In the genomic region with DNA sequence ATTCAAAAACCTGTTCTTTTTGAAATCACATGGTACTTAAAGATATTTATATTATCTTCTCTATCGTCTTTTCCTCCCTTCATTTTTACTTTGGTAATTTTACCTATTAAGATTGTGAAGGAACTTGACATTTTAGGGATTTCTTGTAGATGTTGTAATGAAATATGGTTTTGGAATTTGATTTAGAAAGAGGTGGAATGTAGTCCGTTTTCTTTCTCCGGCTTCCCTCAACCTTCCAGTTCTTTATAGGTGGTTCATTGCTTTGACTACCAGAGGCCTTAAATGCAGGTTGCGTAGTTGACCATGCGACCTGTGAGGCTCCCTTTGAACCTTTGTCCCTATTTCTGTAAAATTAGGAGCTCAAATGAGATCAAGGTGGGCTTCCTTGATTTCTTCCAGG, we compare ENCODE assay signal across 21 cellular contexts. TPM values are rescaled to one million over a fixed set of nuclear protein-coding genes. Genes with fewer than 3 reads are reported as not detected.
DNase-seq lines count a peak whose midpoint lies in the region; ATAC-seq, FAIRE-seq and TF ChIP-seq lines count a peak whose summit lies in the region.
"Had no signal": no experiment of that assay in that cellular context is flagged by ENCODE, and none has a peak within 500 bp of the region (broad histone marks: within the 10 kb centered on the region; RNA-seq: fewer than 3 reads in every experiment).

No MANE protein-coding gene starts in this region.

- no peaks in the 10 kb centered on the region for H3K27me3 Mint-ChIP-seq in activated naive CD4-positive, alpha-beta T cell treated with anti-CD3 and anti-CD28 coated beads, Interleukin-2, amount 50 U/mL, for 24 hours
- peaks cover 0 to 2% (median 0%) of the 10 kb centered on the region in 5 donors for H3K27me3 Mint-ChIP-seq in naive thymus-derived CD8-positive, alpha-beta T cell
- peaks cover 2% of the 10 kb centered on the region for H3K27me3 Mint-ChIP-seq in activated CD4-positive, alpha-beta memory T cell treated with anti-CD3 and anti-CD28 coated beads, Interleukin-2, amount 10 ng/mL, durations not matched to agents 7 days and 5 days
- H3K27me3 Mint-ChIP-seq: CD8-positive, alpha-beta memory T cell had no signal

- H4K20me1 ChIP-seq in H1 (replicated peaks in 1 of 2; ENCODE audit: control insufficient read depth in 1 of 2, insufficient read depth in 2 of 2, low read length in 2 of 2): peaks cover 0 to 8% of the 10 kb centered on the region in 2 experiments
- H4K20me1 ChIP-seq: BLaER1 had no signal

- H3K14ac ChIP-seq in H1 (ENCODE audit: insufficient read length): no peak overlapping the region

- no peak overlapping the region for H3K9ac ChIP-seq in H1 (replicated peaks in 1 of 4; ENCODE audit: extremely low read depth in 1 of 4, low read depth in 3 of 4, low read length in 3 of 4)
- H3K9ac ChIP-seq: BLaER1 had no signal

- H3K4me3 ChIP-seq in RWPE2 (ENCODE audit: severe bottlenecking): no peak overlapping the region
- H3K4me3 ChIP-seq in H1 (ENCODE audit: extremely low read depth in 1 of 4, insufficient read depth in 2 of 4, low read depth in 3 of 4, low read length in 4 of 4): no peak overlapping the region
- no peak overlapping the region for H3K4me3 ChIP-seq in right cardiac atrium (ENCODE audit: low read length)
- H3K4me3 ChIP-seq: A549, BLaER1, GM12878, HAP-1 had no signal

- H4K91ac ChIP-seq in H1 (replicated peaks; ENCODE audit: insufficient read length, low read length): no peak overlapping the region

- H3K27ac ChIP-seq in RWPE2 (ENCODE audit: poor library complexity, severe bottlenecking) (peak overlapping the region; percentile 98), H1 (ENCODE audit: low read depth, low read length) (no peak overlapping the region), right cardiac atrium (ENCODE audit: low read length) (no peak overlapping the region)
- H3K27ac ChIP-seq: 22Rv1, A549, BLaER1 had no signal

- CTCF ChIA-PET in H1 (lab: Charles Lee; ENCODE audit: partially characterized antibody): interaction anchor here (1.9 to 36.1 kb wide), 3 partner anchors 2 to 244 kb away, joined by 6 to 634 read pairs (median 634); partner anchors contain the start of gene ITGA6
- CTCF ChIA-PET in activated CD4-positive, alpha-beta memory T cell treated with anti-CD3 and anti-CD28 coated beads, Interleukin-2, amount 10 ng/mL, durations not matched to agents 7 days and 5 days (lab: Charles Lee): interaction anchor here (0.8 to 2.3 kb wide), 4 partner anchors 9 to 280 kb away, joined by 3 to 11 read pairs (median 3); no protein-coding TSS in a partner anchor

- H3K9me3 ChIP-seq in RWPE2 (ENCODE audit: severe bottlenecking) (no peaks in the 10 kb centered on the region), H1 (ENCODE audit: insufficient read depth in 2 of 2, low read depth in 1 of 2, low read length in 1 of 2) (no peaks in the 10 kb centered on the region), right cardiac atrium (ENCODE audit: control insufficient read depth, low read length) (no peaks in the 10 kb centered on the region)
- H3K9me3 ChIP-seq: A549, BLaER1, HAP-1 had no signal

- TF ChIP-seq POLR2A in H1 (IDR thresholded peaks at IDR 0.05; ENCODE audit: control extremely low read depth in 1 of 2, low read depth in 2 of 2, low read length in 2 of 2): no peak

- POLR2A ChIA-PET in H1 (lab: Charles Lee; ENCODE audit: partially characterized antibody): interaction anchor here (1.0 to 2.3 kb wide), 5 partner anchors 10 to 218 kb away, joined by 3 to 15 read pairs (median 6); partner anchors contain the start of gene ITGA6
- POLR2A ChIA-PET in naive thymus-derived CD8-positive, alpha-beta T cell (lab: Charles Lee): interaction anchor here (1.4 to 3.4 kb wide), 6 partner anchors 9 to 24 kb away, joined by 4 to 16 read pairs (median 7); partner anchors contain the start of gene ITGA6
- POLR2A ChIA-PET in activated CD4-positive, alpha-beta memory T cell treated with anti-CD3 and anti-CD28 coated beads, Interleukin-2, amount 10 ng/mL, durations not matched to agents 7 days and 5 days (lab: Charles Lee): no interaction called here

- H3K4me3 Mint-ChIP-seq in activated naive CD4-positive, alpha-beta T cell treated with anti-CD3 and anti-CD28 coated beads, Interleukin-2, amount 50 U/mL, for 24 hours: no peak overlapping the region
- H3K4me3 Mint-ChIP-seq in naive thymus-derived CD8-positive, alpha-beta T cell: peak overlapping the region in 4 of 10 donors; percentile 12 to 62 (median 32)
- H3K4me3 Mint-ChIP-seq in activated CD4-positive, alpha-beta memory T cell treated with anti-CD3 and anti-CD28 coated beads, Interleukin-2, amount 10 ng/mL, durations not matched to agents 7 days and 5 days: no peak overlapping the region
- H3K4me3 Mint-ChIP-seq: CD14-positive monocyte; CD8-positive, alpha-beta memory T cell had no signal

- DNase-seq in activated naive CD4-positive, alpha-beta T cell (lab: John Stamatoyannopoulos, UW): no peak
- DNase-seq in RWPE2 (ENCODE audit: low spot score) (no peak), H1 (ENCODE audit: low read depth in 1 of 2, low spot score in 2 of 2) (no peak), NCI-H2227 (lab: John Stamatoyannopoulos, UW; ENCODE audit: unreplicated experiment) (no peak), right cardiac atrium (no peak)
- no peak for DNase-seq in naive thymus-derived CD8-positive, alpha-beta T cell
- DNase-seq in activated CD4-positive, alpha-beta memory T cell treated with anti-CD3 and anti-CD28 coated beads, Interleukin-2, amount 10 ng/mL, durations not matched to agents 7 days and 5 days: no peak
- DNase-seq: CD8-positive, alpha-beta memory T cell; COR-L47; DMS 273 treated with DMSO at 0.1 percent for 48 hours; DMS53; DND-41; EL; GOT3 had no signal

- H3K27ac Mint-ChIP-seq in activated naive CD4-positive, alpha-beta T cell treated with anti-CD3 and anti-CD28 coated beads, Interleukin-2, amount 50 U/mL, for 24 hours: peak overlapping the region; percentile 43
- H3K27ac Mint-ChIP-seq in naive thymus-derived CD8-positive, alpha-beta T cell: peak overlapping the region in 7 of 10 donors; percentile 40 to 94 (median 83)
- no peak overlapping the region for H3K27ac Mint-ChIP-seq in activated CD4-positive, alpha-beta memory T cell treated with anti-CD3 and anti-CD28 coated beads, Interleukin-2, amount 10 ng/mL, durations not matched to agents 7 days and 5 days

- H3K36me3 ChIP-seq in RWPE2 (ENCODE audit: low read depth) (peaks cover 25% of the 10 kb centered on the region), H1 (ENCODE audit: control insufficient read depth in 2 of 4, insufficient read depth in 4 of 4, low read length in 3 of 4) (no peaks in the 10 kb centered on the region)
- H3K36me3 ChIP-seq: BLaER1, HAP-1 had no signal

- H2BK12ac ChIP-seq in H1 (ENCODE audit: low read depth, low read length): no peak overlapping the region

- H2BK15ac ChIP-seq in H1 (ENCODE audit: low read length): 0 out of 2 replicates have a peak overlapping the region, but pooled peaks have one; percentile 14

- no peak overlapping the region for H3K18ac ChIP-seq in H1 (ENCODE audit: extremely low read depth, low read length)

- peaks cover 5 to 91% of the 10 kb centered on the region in 2 experiments for H3K79me2 ChIP-seq in H1 (ENCODE audit: control insufficient read depth in 1 of 2, insufficient read depth in 2 of 2, low read length in 2 of 2)

- no peaks in the 10 kb centered on the region for H3K9me3 Mint-ChIP-seq in activated naive CD4-positive, alpha-beta T cell treated with anti-CD3 and anti-CD28 coated beads, Interleukin-2, amount 50 U/mL, for 24 hours
- no peaks in the 10 kb centered on the region for H3K9me3 Mint-ChIP-seq in naive thymus-derived CD8-positive, alpha-beta T cell
- H3K9me3 Mint-ChIP-seq in activated CD4-positive, alpha-beta memory T cell treated with anti-CD3 and anti-CD28 coated beads, Interleukin-2, amount 10 ng/mL, durations not matched to agents 7 days and 5 days: no peaks in the 10 kb centered on the region
- H3K9me3 Mint-ChIP-seq: CD14-positive monocyte; CD8-positive, alpha-beta memory T cell had no signal

- H3K4me1 ChIP-seq in RWPE2 (ENCODE audit: insufficient read depth, poor library complexity, severe bottlenecking) (peaks cover 74% of the 10 kb centered on the region), H1 (replicated peaks in 1 of 4; ENCODE audit: control insufficient read depth in 3 of 4, insufficient read depth in 4 of 4, low read length in 3 of 4) (peaks cover 11 to 41% (median 29%) of the 10 kb centered on the region in 4 experiments), right cardiac atrium (ENCODE audit: control insufficient read depth, insufficient read depth, low read length) (peaks cover 17% of the 10 kb centered on the region)
- H3K4me1 ChIP-seq: HAP-1 had no signal

- TF ChIP-seq CTCF in RWPE2 (IDR thresholded peaks at IDR 0.05; ENCODE audit: poor library complexity, severe bottlenecking) (no peak), H1 (IDR thresholded peaks at IDR 0.05; ENCODE audit: control extremely low read depth in 1 of 3, insufficient read depth in 1 of 3, low read depth in 1 of 3, low read length in 3 of 3) (no peak)

- H3K4ac ChIP-seq in H1 (replicated peaks; ENCODE audit: insufficient read length, low read depth, low read length): no peak overlapping the region

- ATAC-seq in RWPE2 (ENCODE audit: low read depth) (no peak), right cardiac atrium (no peak)
- no peak for ATAC-seq in naive thymus-derived CD8-positive, alpha-beta T cell
- ATAC-seq: A549, GM12878 had no signal

- WGBS in H1 (ENCODE audit: extremely low coverage in 1 of 2, insufficient coverage in 1 of 2, insufficient read length in 1 of 2, insufficient replicate concordance in 2 of 2, low coverage in 1 of 2, low lambda C conversion rate in 2 of 2, missing lambda C conversion rate in 1 of 2), 2 experiments: 84% methylated on average over 5 of the region's 5 CpGs; no CpG with 5 or more reads in 1 of the 2 experiments
- WGBS in right cardiac atrium: 88% methylated on average over 5 of the region's 5 CpGs

- TF ChIP-seq RAD21 in H1 (IDR thresholded peaks at IDR 0.05 in 1 of 2, conservative IDR thresholded peaks at IDR 0.05 in 1 of 2; ENCODE audit: low read depth in 2 of 2, low read length in 2 of 2): no peak

- no peak overlapping the region for H3K4me2 ChIP-seq in H1 (ENCODE audit: insufficient read depth in 1 of 2, low read depth in 2 of 2, low read length in 2 of 2)
- H3K4me2 ChIP-seq: A549, BLaER1 had no signal

- no peak overlapping the region for H2BK20ac ChIP-seq in H1 (ENCODE audit: low read length)

- H3K4me1 Mint-ChIP-seq in activated naive CD4-positive, alpha-beta T cell treated with anti-CD3 and anti-CD28 coated beads, Interleukin-2, amount 50 U/mL, for 24 hours: peaks cover 88% of the 10 kb centered on the region
- H3K4me1 Mint-ChIP-seq in naive thymus-derived CD8-positive, alpha-beta T cell: peaks cover 51 to 88% (median 86%) of the 10 kb centered on the region in 4 donors
- peaks cover 18% of the 10 kb centered on the region for H3K4me1 Mint-ChIP-seq in activated CD4-positive, alpha-beta memory T cell treated with anti-CD3 and anti-CD28 coated beads, Interleukin-2, amount 10 ng/mL, durations not matched to agents 7 days and 5 days

- no peak overlapping the region for H4K5ac ChIP-seq in H1 (ENCODE audit: insufficient read length, low read depth, low read length)

- no peak overlapping the region for H2AFZ ChIP-seq in H1 (ENCODE audit: low read length)

- TF ChIP-seq EP300 in H1 (IDR thresholded peaks at IDR 0.05; ENCODE audit: borderline replicate concordance in 1 of 2, low read depth in 2 of 2, low read length in 2 of 2): no peak

- H2BK120ac ChIP-seq in H1 (replicated peaks; ENCODE audit: low read depth, low read length): no peak overlapping the region

- H3K79me1 ChIP-seq in H1 (ENCODE audit: low read depth, low read length): peaks cover 12% of the 10 kb centered on the region

- H3K36me3 Mint-ChIP-seq in activated naive CD4-positive, alpha-beta T cell treated with anti-CD3 and anti-CD28 coated beads, Interleukin-2, amount 50 U/mL, for 24 hours: peaks cover 6% of the 10 kb centered on the region
- peaks cover 0 to 39% (median 0%) of the 10 kb centered on the region in 3 donors for H3K36me3 Mint-ChIP-seq in naive thymus-derived CD8-positive, alpha-beta T cell
- H3K36me3 Mint-ChIP-seq in activated CD4-positive, alpha-beta memory T cell treated with anti-CD3 and anti-CD28 coated beads, Interleukin-2, amount 10 ng/mL, durations not matched to agents 7 days and 5 days (ENCODE audit: low read depth): peaks cover 2% of the 10 kb centered on the region
- H3K36me3 Mint-ChIP-seq: CD14-positive monocyte had no signal

- H3K23me2 ChIP-seq in H1 (ENCODE audit: low read depth, low read length): no peaks in the 10 kb centered on the region; the same call in 1 of the 2 replicates

- H2AK5ac ChIP-seq in H1 (ENCODE audit: low read depth, low read length): no peak overlapping the region

- H3K23ac ChIP-seq in H1 (ENCODE audit: insufficient read length): no peak overlapping the region

- no peaks in the 10 kb centered on the region for H3K27me3 ChIP-seq in RWPE2 (ENCODE audit: insufficient read depth, poor library complexity, severe bottlenecking)
- H3K27me3 ChIP-seq in H1 (replicated peaks in 1 of 4; ENCODE audit: control insufficient read depth in 3 of 4, extremely low read depth in 1 of 4, insufficient read depth in 3 of 4, low read length in 3 of 4): no peaks in the 10 kb centered on the region
- H3K27me3 ChIP-seq in right cardiac atrium (ENCODE audit: control insufficient read depth, insufficient read depth): no peaks in the 10 kb centered on the region
- H3K27me3 ChIP-seq: BLaER1 had no signal

- intact Hi-C loops in right cardiac atrium (cut with DNase I): no loop called here

- no peak for FAIRE-seq in H1 (lab: Jason Lieb, UNC)
- FAIRE-seq: A549, GM12878 had no signal

- no peak overlapping the region for H2BK5ac ChIP-seq in H1 (ENCODE audit: low read depth, low read length)

- H4K8ac ChIP-seq in H1 (ENCODE audit: extremely low read depth, insufficient read depth, low read length): no peak overlapping the region

- H3K56ac ChIP-seq in H1 (replicated peaks; ENCODE audit: insufficient read length, low read depth, low read length): no peak overlapping the region

RNA-seq across cellular contexts. Expression of gene ITGA6, which starts 24.5 kb away (rescaled TPM):
- 117 and 118 TPM in 2 replicates for total RNA-seq in H1 (2021; fragmentation: NEBNext Ultra II Directional; extraction: Animal tissue kit (Norgen Biotek cat#: 25700))
- polyA plus RNA-seq in H1 (2011; rRNA removed) (24.9 and 26.9 TPM in 2 replicates), right cardiac atrium (14.8 TPM)
- polyA plus RNA-seq in H1 (2011; cell fraction: cytosol; rRNA removed): 34.1 TPM
- 30.9 TPM for polyA plus RNA-seq in H1 (2011; cell fraction: nucleus; rRNA removed)
- polyA plus RNA-seq in H1 (2012, experiment 1 of 2): 53.9 to 99.9 TPM (median 67.7 TPM) in 4 replicates
- 4.2 TPM for polyA plus RNA-seq in H1 (2012, experiment 2 of 2)
- 135 TPM for polyA plus RNA-seq in H1 (2013, experiment 1 of 2)
- 126 TPM for polyA plus RNA-seq in H1 (2013, experiment 2 of 2)
- polyA minus RNA-seq in H1 (2011; rRNA and poly(A)+ RNA removed): 45.7 and 66.1 TPM in 2 replicates
- polyA minus RNA-seq in H1 (2011; cell fraction: cytosol; rRNA and poly(A)+ RNA removed): 53.7 TPM
- 88.2 TPM for polyA minus RNA-seq in H1 (2011; cell fraction: nucleus; rRNA and poly(A)+ RNA removed)
- 100 to 1,000 TPM; 119 to 127 TPM for total RNA-seq in naive thymus-derived CD8-positive, alpha-beta T cell
- polyA plus RNA-seq in naive thymus-derived CD8-positive, alpha-beta T cell: 10 to 100 TPM; 58.4 to 80.0 (median 64.2) TPM
- total RNA-seq in activated CD4-positive, alpha-beta memory T cell treated with anti-CD3 and anti-CD28 coated beads, Interleukin-2, amount 10 ng/mL, durations not matched to agents 7 days and 5 days: 10 to 100 TPM; 17.7 to 18.0 TPM
- 10 to 100 TPM; 24.0 to 38.3 (median 32.1) TPM for total RNA-seq in right cardiac atrium
